In genomic region chr18:23828426-23828825, GRCh38 we compare ENCODE assay signal across 8 cellular contexts.
DNase-seq lines count a peak whose midpoint lies in the region; ATAC-seq lines count a peak whose summit lies in the region.

No MANE protein-coding gene starts in this region.

- H3K9ac ChIP-seq in adipocyte (ENCODE audit: low read length), result no peak overlapping the region

- H3K27me3 ChIP-seq in adipocyte (replicated peaks; ENCODE audit: control insufficient read depth, insufficient read depth, low read length), result no peaks in the 10 kb centered on the region

- peak overlapping the region; percentile 53 to 76 for H3K27ac Mint-ChIP-seq in natural killer cell treated with Interleukin-12 subunit alpha and Interleukin-12 subunit beta and Interleukin-15 and Interleukin-18, amount 100 ng/mL, for 72 hours

- H3K27me3 Mint-ChIP-seq in natural killer cell treated with Interleukin-12 subunit alpha and Interleukin-12 subunit beta and Interleukin-15 and Interleukin-18, amount 100 ng/mL, for 72 hours, result no peaks in the 10 kb centered on the region

- peak overlapping the region; percentile 46 for H3K4me3 Mint-ChIP-seq in natural killer cell treated with Interleukin-12 subunit alpha and Interleukin-12 subunit beta and Interleukin-15 and Interleukin-18, amount 100 ng/mL, for 72 hours

- H3K4me3 ChIP-seq in adipocyte (ENCODE audit: low read length), result no peak overlapping the region

- peak; percentile 88 for ATAC-seq in HG02840 (IDR thresholded peaks at IDR 0.05; ENCODE audit: low FRiP score, unreplicated experiment)
- peak; percentile 95 to 99 for ATAC-seq in natural killer cell treated with Interleukin-12 subunit alpha and Interleukin-12 subunit beta and Interleukin-15 and Interleukin-18, amount 100 ng/mL, for 72 hours
- ATAC-seq in left lobe of liver, result no peak

- peak; percentile 7 for DNase-seq in activated CD8-positive, alpha-beta memory T cell treated with anti-CD3 and anti-CD28 coated beads, Interleukin-2, amount 50 U/mL, for 24 hours (ENCODE audit: extremely low read depth)
- no peak for DNase-seq in activated CD8-positive, alpha-beta memory T cell treated with anti-CD3 and anti-CD28 coated beads, Interleukin-2, amount 50 U/mL, for 48 hours
- DNase-seq in NOMO-1 treated with dmso at 0.1 percent for 144 hours (lab: John Stamatoyannopoulos, UW; ENCODE audit: unreplicated experiment), result peak; percentile 66
- DNase-seq in adipocyte (ENCODE audit: low read depth), result peak; percentile 52
- DNase-seq in natural killer cell treated with Interleukin-12 subunit alpha and Interleukin-12 subunit beta and Interleukin-15 and Interleukin-18, amount 100 ng/mL, for 72 hours (ENCODE audit: low spot score), result peak; percentile 68
- DNase-seq in hepatic stellate cell (ENCODE audit: low spot score), result no peak
- no peak for DNase-seq in left lobe of liver (ENCODE audit: low spot score)

- H3K36me3 Mint-ChIP-seq in natural killer cell treated with Interleukin-12 subunit alpha and Interleukin-12 subunit beta and Interleukin-15 and Interleukin-18, amount 100 ng/mL, for 72 hours, result no peaks in the 10 kb centered on the region

- H3K36me3 ChIP-seq in adipocyte (ENCODE audit: control insufficient read depth, insufficient read depth, low read length, severe bottlenecking), result no peaks in the 10 kb centered on the region

- H3K9me3 Mint-ChIP-seq in natural killer cell treated with Interleukin-12 subunit alpha and Interleukin-12 subunit beta and Interleukin-15 and Interleukin-18, amount 100 ng/mL, for 72 hours, result no peaks in the 10 kb centered on the region

- peaks cover 6 to 10% of the 10 kb centered on the region in 2 donors for H3K4me1 Mint-ChIP-seq in natural killer cell treated with Interleukin-12 subunit alpha and Interleukin-12 subunit beta and Interleukin-15 and Interleukin-18, amount 100 ng/mL, for 72 hours (ENCODE audit: low read depth in 2 of 2)

- peaks cover 45% of the 10 kb centered on the region for H3K4me1 ChIP-seq in adipocyte (ENCODE audit: control insufficient read depth, insufficient read depth, low read length)

- H3K9me3 ChIP-seq in adipocyte (ENCODE audit: control insufficient read depth, low read length), result no peaks in the 10 kb centered on the region

Comparison
In these comparisons a context has a peak if more than half of its experiments do, and no peak if none do; other contexts are left out.
1. DNase-seq: peak in activated CD8-positive, alpha-beta memory T cell treated with anti-CD3 and anti-CD28 coated beads, Interleukin-2, amount 50 U/mL, for 24 hours (single experiment), NOMO-1 treated with dmso at 0.1 percent for 144 hours (single experiment), adipocyte (single experiment) and natural killer cell treated with Interleukin-12 subunit alpha and Interleukin-12 subunit beta and Interleukin-15 and Interleukin-18, amount 100 ng/mL, for 72 hours (single experiment); none in activated CD8-positive, alpha-beta memory T cell treated with anti-CD3 and anti-CD28 coated beads, Interleukin-2, amount 50 U/mL, for 48 hours (single experiment), hepatic stellate cell (single experiment) and left lobe of liver (single experiment).